ENCODE assay signal across 8 cellular contexts in genomic region chr14:77133718-77134338, GRCh38. TPM values are rescaled to one million over a fixed set of nuclear protein-coding genes. Genes with fewer than 3 reads are reported as not detected.
DNase-seq lines count a peak whose midpoint lies in the region; TF ChIP-seq lines count a peak whose summit lies in the region.

No MANE protein-coding gene starts in this region.

- no peak overlapping the region for H3K4me2 ChIP-seq in hepatocyte

- H3K36me3 ChIP-seq in hepatocyte (replicated peaks; ENCODE audit: insufficient read depth, low read depth), result no peaks in the 10 kb centered on the region

- DNase-seq in NCI-H82 (lab: John Stamatoyannopoulos, UW) (peak; percentile 23), NCI-H82 treated with DMSO at 0.1 percent for 48 hours (lab: John Stamatoyannopoulos, UW; ENCODE audit: unreplicated experiment) (no peak), NCI-H460 (ENCODE audit: extremely low read depth, low read depth) (peak; percentile 79), hepatocyte (ENCODE audit: low spot score) (peak; percentile 88), NCI-H345 treated with DMSO at 0.1 percent for 48 hours (lab: John Stamatoyannopoulos, UW; ENCODE audit: unreplicated experiment) (no peak), pons (ENCODE audit: low spot score) (no peak)
- DNase-seq in activated naive CD4-positive, alpha-beta T cell treated with Interleukin-2 at 50 U/mL for 16 hours, result peak; percentile 45
- DNase-seq in stimulated activated CD4-positive, alpha-beta T cell treated with anti-CD3 and anti-CD28 coated beads, Interleukin-4, amount 100 ng/mL, for 1 hour, result peak; percentile 45

- TF ChIP-seq CTCF in hepatocyte (IDR thresholded peaks at IDR 0.05; ENCODE audit: poor library complexity), result no peak

- peaks cover 40% of the 10 kb centered on the region for H3K27me3 ChIP-seq in hepatocyte

- H3K27ac ChIP-seq in hepatocyte, result no peak overlapping the region

- no peaks in the 10 kb centered on the region for H3K4me1 ChIP-seq in hepatocyte (ENCODE audit: insufficient read depth)

- H2AFZ ChIP-seq in hepatocyte, result no peak overlapping the region

- no peak overlapping the region for H3K4me3 ChIP-seq in hepatocyte

- H3K9me3 ChIP-seq in hepatocyte (ENCODE audit: low read depth), result no peaks in the 10 kb centered on the region

- no peaks in the 10 kb centered on the region for H3K79me2 ChIP-seq in hepatocyte

- H4K20me1 ChIP-seq in hepatocyte (ENCODE audit: insufficient read depth, poor library complexity, severe bottlenecking), result no peaks in the 10 kb centered on the region

- 25% methylated on average over 22 of the region's 22 CpGs for WGBS in hepatocyte (ENCODE audit: low lambda C conversion rate, missing lambda C conversion rate)

- no peaks in the 10 kb centered on the region for H3K9me2 ChIP-seq in hepatocyte (replicated peaks; ENCODE audit: insufficient read depth)

RNA-seq across cellular contexts. Expression of gene ZDHHC22, which starts 7.8 kb away (rescaled TPM):
- total RNA-seq in NCI-H460 (2014; rRNA removed; shearing (Covaris generic)), result not detected in 2 replicates
- not detected in 2 replicates for polyA plus RNA-seq in NCI-H460 (2014; cell fraction: nucleus; rRNA removed)
- 0.04 TPM in 1 of 2 replicates, not detected in the other for total RNA-seq in hepatocyte
- polyA plus RNA-seq in hepatocyte, result not detected in 2 replicates

RNA-seq across cellular contexts. Expression of gene CIPC, which starts 35.8 kb away (rescaled TPM):
- 16.6 and 17.9 TPM in 2 replicates for total RNA-seq in NCI-H460 (2014; rRNA removed; shearing (Covaris generic))
- 21.4 and 29.3 TPM in 2 replicates for polyA plus RNA-seq in NCI-H460 (2014; cell fraction: nucleus; rRNA removed)
- total RNA-seq in hepatocyte, result 25.6 and 29.6 TPM in 2 replicates
- 9.6 and 10.5 TPM in 2 replicates for polyA plus RNA-seq in hepatocyte

RNA-seq across cellular contexts. Expression of gene TMEM63C, which starts 47.8 kb away (rescaled TPM):
- total RNA-seq in NCI-H460 (2014; rRNA removed; shearing (Covaris generic)), result not detected in 2 replicates
- polyA plus RNA-seq in NCI-H460 (2014; cell fraction: nucleus; rRNA removed), result 0.10 TPM in 1 of 2 replicates, not detected in the other
- total RNA-seq in hepatocyte, result 4.9 and 5.1 TPM in 2 replicates
- polyA plus RNA-seq in hepatocyte, result 5.4 and 9.7 TPM in 2 replicates

Comparison
In these comparisons a context has a peak if more than half of its experiments do, and no peak if none do; other contexts are left out.
1. DNase-seq: peak in NCI-H82 (single experiment), NCI-H460 (single experiment), activated naive CD4-positive, alpha-beta T cell treated with Interleukin-2 at 50 U/mL for 16 hours (single experiment), hepatocyte (single experiment) and stimulated activated CD4-positive, alpha-beta T cell treated with anti-CD3 and anti-CD28 coated beads, Interleukin-4, amount 100 ng/mL, for 1 hour (single experiment); none in NCI-H82 treated with DMSO at 0.1 percent for 48 hours (single experiment), NCI-H345 treated with DMSO at 0.1 percent for 48 hours (single experiment) and pons (single experiment).